Comparison of ENCODE assay signal across 10 cellular contexts in the genomic region with DNA sequence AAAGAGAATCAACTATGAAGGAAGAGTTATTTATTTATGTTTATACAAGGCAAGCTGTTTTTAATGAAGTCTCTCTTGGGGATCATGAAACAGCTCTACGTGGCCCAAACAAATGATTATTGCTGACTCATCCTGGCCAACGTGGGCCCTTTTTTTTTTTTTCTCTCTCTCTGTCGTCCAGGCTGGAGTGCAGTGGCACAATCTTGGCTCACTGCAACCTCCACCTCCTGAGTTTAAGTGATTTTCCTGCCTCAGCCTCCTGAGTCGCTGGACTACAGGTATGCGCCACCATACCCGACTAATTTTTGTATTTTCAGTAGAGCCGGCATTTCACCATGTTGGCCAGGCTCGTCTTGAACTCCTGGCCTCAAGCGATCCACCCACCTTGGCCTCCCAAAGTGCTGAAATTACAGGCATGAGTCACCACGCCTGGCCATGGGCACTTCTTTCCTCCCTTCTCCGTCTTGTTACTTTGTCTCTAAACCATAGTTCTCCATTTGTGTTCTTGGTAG.
DNase-seq lines count a peak whose midpoint lies in the region; ATAC-seq and TF ChIP-seq lines count a peak whose summit lies in the region.
"Had no signal": no experiment of that assay in that cellular context is flagged by ENCODE, and none has a peak within 500 bp of the region (broad histone marks: within the 10 kb centered on the region; RNA-seq: fewer than 3 reads in every experiment).

No MANE protein-coding gene starts in this region.

- H3K4me1 ChIP-seq in KMS-11 (ENCODE audit: low read depth, poor library complexity, severe bottlenecking) (peaks cover 44% of the 10 kb centered on the region), adipocyte (ENCODE audit: control insufficient read depth, insufficient read depth, low read length) (peaks cover 35% of the 10 kb centered on the region), hepatocyte (ENCODE audit: insufficient read depth) (peaks cover 14% of the 10 kb centered on the region)
- H3K4me1 ChIP-seq in naive thymus-derived CD4-positive, alpha-beta T cell (ENCODE audit: control insufficient read depth in 2 of 2, insufficient read depth in 2 of 2, low read length in 2 of 2): no peaks in the 10 kb centered on the region

- H3K4me3 ChIP-seq in KMS-11 (IDR thresholded peaks at IDR 0.05; ENCODE audit: insufficient read depth, low read depth, low read length) (no peak overlapping the region), adipocyte (ENCODE audit: low read length) (no peak overlapping the region), hepatocyte (no peak overlapping the region)
- H3K4me3 ChIP-seq in naive thymus-derived CD4-positive, alpha-beta T cell (ENCODE audit: low read length): no peak overlapping the region

- H3K4me2 ChIP-seq in KMS-11 (peak overlapping the region; percentile 61), hepatocyte (no peak overlapping the region)

- H3K4me3 Mint-ChIP-seq in naive thymus-derived CD4-positive, alpha-beta T cell: no peak overlapping the region
- H3K4me3 Mint-ChIP-seq: stimulated activated naive CD8-positive, alpha-beta T cell treated with anti-CD3 and anti-CD28 coated beads, Interleukin-15, Interleukin-2, amounts not matched to agents 100 ng/mL and 50 ng/mL, for 24 hours had no signal

- ATAC-seq in naive thymus-derived CD4-positive, alpha-beta T cell: no peak

- H3K79me2 ChIP-seq in KMS-11 (ENCODE audit: insufficient read depth, low read depth): no peaks in the 10 kb centered on the region
- H3K79me2 ChIP-seq in hepatocyte: no peaks in the 10 kb centered on the region

- H4K20me1 ChIP-seq in KMS-11 (ENCODE audit: insufficient read depth) (no peaks in the 10 kb centered on the region), hepatocyte (ENCODE audit: insufficient read depth, poor library complexity, severe bottlenecking) (no peaks in the 10 kb centered on the region)

- no peaks in the 10 kb centered on the region for H3K27me3 Mint-ChIP-seq in naive thymus-derived CD4-positive, alpha-beta T cell
- H3K27me3 Mint-ChIP-seq: naive B cell; stimulated activated naive CD8-positive, alpha-beta T cell treated with anti-CD3 and anti-CD28 coated beads, Interleukin-15, Interleukin-2, amounts not matched to agents 100 ng/mL and 50 ng/mL, for 24 hours had no signal

- POLR2A ChIA-PET in naive thymus-derived CD4-positive, alpha-beta T cell (lab: Charles Lee): no interaction called here

- H3K27ac Mint-ChIP-seq in naive thymus-derived CD4-positive, alpha-beta T cell: no peak overlapping the region
- H3K27ac Mint-ChIP-seq: stimulated activated naive CD8-positive, alpha-beta T cell treated with anti-CD3 and anti-CD28 coated beads, Interleukin-15, Interleukin-2, amounts not matched to agents 100 ng/mL and 50 ng/mL, for 24 hours had no signal

- WGBS in hepatocyte (ENCODE audit: low lambda C conversion rate, missing lambda C conversion rate): 77% methylated on average over 11 of the region's 11 CpGs

- H3K27ac ChIP-seq in KMS-11 (peak overlapping the region; percentile 71), hepatocyte (no peak overlapping the region)
- H3K27ac ChIP-seq in naive thymus-derived CD4-positive, alpha-beta T cell (ENCODE audit: low read depth, low read length): no peak overlapping the region

- H3K27me3 ChIP-seq in KMS-11 (ENCODE audit: insufficient read depth, low read depth) (no peaks in the 10 kb centered on the region), adipocyte (replicated peaks; ENCODE audit: control insufficient read depth, insufficient read depth, low read length) (no peaks in the 10 kb centered on the region), hepatocyte (no peaks in the 10 kb centered on the region)
- H3K27me3 ChIP-seq in naive thymus-derived CD4-positive, alpha-beta T cell (ENCODE audit: control insufficient read depth in 2 of 2, insufficient read depth in 2 of 2, low read length in 2 of 2): no peaks in the 10 kb centered on the region

- peak; percentile 38 for DNase-seq in DMS153 treated with DMSO at 0.1 percent for 48 hours (lab: John Stamatoyannopoulos, UW; ENCODE audit: unreplicated experiment)
- DNase-seq in adipocyte (ENCODE audit: low read depth): peak; percentile 87
- DNase-seq in myocyte (ENCODE audit: low read depth): peak; percentile 44
- DNase-seq in hepatocyte (ENCODE audit: low spot score): no peak
- DNase-seq in naive thymus-derived CD4-positive, alpha-beta T cell: no peak
- DNase-seq in iPS-NIHi7 (ENCODE audit: extremely low spot score): no peak
- DNase-seq: activated gamma-delta T cell treated with Interleukin-2 at 50 U/mL for 16 hours had no signal

- H2AFZ ChIP-seq in KMS-11 (ENCODE audit: low read depth) (no peak overlapping the region), hepatocyte (no peak overlapping the region)

- CTCF ChIA-PET in naive thymus-derived CD4-positive, alpha-beta T cell (lab: Charles Lee): no interaction called here

- intact Hi-C loops in naive thymus-derived CD4-positive, alpha-beta T cell (cut with micrococcal nuclease): no loop called here

- peaks cover 0 to 12% (median 3%) of the 10 kb centered on the region in 11 donors for H3K9me3 Mint-ChIP-seq in naive thymus-derived CD4-positive, alpha-beta T cell

- peaks cover 0 to 7% (median 0%) of the 10 kb centered on the region in 7 donors for H3K4me1 Mint-ChIP-seq in naive thymus-derived CD4-positive, alpha-beta T cell

- H3K9me2 ChIP-seq in hepatocyte (replicated peaks; ENCODE audit: insufficient read depth): no peaks in the 10 kb centered on the region

- H3K36me3 ChIP-seq in KMS-11 (ENCODE audit: insufficient read depth) (no peaks in the 10 kb centered on the region), adipocyte (ENCODE audit: control insufficient read depth, insufficient read depth, low read length, severe bottlenecking) (no peaks in the 10 kb centered on the region), hepatocyte (replicated peaks; ENCODE audit: insufficient read depth, low read depth) (no peaks in the 10 kb centered on the region)
- no peaks in the 10 kb centered on the region for H3K36me3 ChIP-seq in naive thymus-derived CD4-positive, alpha-beta T cell (ENCODE audit: control insufficient read depth in 2 of 3, insufficient read depth in 3 of 3, low read length in 3 of 3)

- TF ChIP-seq CTCF in KMS-11 (conservative IDR thresholded peaks at IDR 0.05; ENCODE audit: low read depth, low read length): no peak
- TF ChIP-seq CTCF in hepatocyte (IDR thresholded peaks at IDR 0.05; ENCODE audit: poor library complexity): no peak

- no peaks in the 10 kb centered on the region for H3K9me3 ChIP-seq in adipocyte (ENCODE audit: control insufficient read depth, low read length)
- no peaks in the 10 kb centered on the region for H3K9me3 ChIP-seq in hepatocyte (ENCODE audit: low read depth)
- no peaks in the 10 kb centered on the region for H3K9me3 ChIP-seq in naive thymus-derived CD4-positive, alpha-beta T cell (ENCODE audit: control insufficient read depth in 2 of 3, low read length in 3 of 3)

- H3K9ac ChIP-seq in KMS-11 (peak overlapping the region; percentile 20; the same call in 1 of the 2 replicates), adipocyte (ENCODE audit: low read length) (no peak overlapping the region)

- no peaks in the 10 kb centered on the region for H3K36me3 Mint-ChIP-seq in naive thymus-derived CD4-positive, alpha-beta T cell
- H3K36me3 Mint-ChIP-seq: naive B cell had no signal

Comparison
In these comparisons a context has a peak if more than half of its experiments do, and no peak if none do; other contexts are left out.
1. DNase-seq: peak in DMS153 treated with DMSO at 0.1 percent for 48 hours (single experiment), adipocyte (single experiment) and myocyte (single experiment); none in hepatocyte (single experiment), naive thymus-derived CD4-positive, alpha-beta T cell (0 of 9) and iPS-NIHi7 (single experiment).